ENCODE assay signal across 14 cellular contexts in genomic region chr1:233386336-233386735, GRCh38.
"Had no signal": no experiment of that assay in that cellular context is flagged by ENCODE, and none has a peak within 500 bp of the region (broad histone marks: within the 10 kb centered on the region; RNA-seq: fewer than 3 reads in every experiment).

No MANE protein-coding gene starts in this region.

- H3K9me3 ChIP-seq: ovary, upper lobe of right lung had no signal

- H3K27me3 ChIP-seq: brain microvascular endothelial cell, ovary, upper lobe of right lung had no signal

- H3K4me3 ChIP-seq: lung, ovary, thoracic aorta, upper lobe of right lung had no signal

- H3K4me1 ChIP-seq: upper lobe of right lung had no signal

- DNase-seq: activated naive CD8-positive, alpha-beta T cell treated with anti-CD3 and anti-CD28 coated beads for 36 hours; brain microvascular endothelial cell; cerebellar nuclear complex; effector memory CD8-positive, alpha-beta T cell; foreskin melanocyte; naive B cell; ovary; T-cell; T-helper 9 cell; upper lobe of right lung had no signal

- ATAC-seq: activated CD4-positive, CD25-positive, alpha-beta regulatory T cell treated with anti-CD3 and anti-CD28 coated beads, Interleukin-2, amount 50 U/mL, for 24 hours; effector memory CD8-positive, alpha-beta T cell; stimulated activated effector memory CD8-positive, alpha-beta T cell treated with anti-CD3 and anti-CD28 coated beads, Interleukin-12 subunit alpha, Interleukin-12 subunit beta, amount 100 ng/mL, for 72 hours; T-cell; upper lobe of right lung had no signal

- H3K27ac ChIP-seq: brain microvascular endothelial cell, ovary, thoracic aorta, upper lobe of right lung had no signal

- H3K36me3 ChIP-seq: brain microvascular endothelial cell, ovary, upper lobe of right lung had no signal
